Comparison of ENCODE assay signal across 12 cellular contexts in the genomic region with DNA sequence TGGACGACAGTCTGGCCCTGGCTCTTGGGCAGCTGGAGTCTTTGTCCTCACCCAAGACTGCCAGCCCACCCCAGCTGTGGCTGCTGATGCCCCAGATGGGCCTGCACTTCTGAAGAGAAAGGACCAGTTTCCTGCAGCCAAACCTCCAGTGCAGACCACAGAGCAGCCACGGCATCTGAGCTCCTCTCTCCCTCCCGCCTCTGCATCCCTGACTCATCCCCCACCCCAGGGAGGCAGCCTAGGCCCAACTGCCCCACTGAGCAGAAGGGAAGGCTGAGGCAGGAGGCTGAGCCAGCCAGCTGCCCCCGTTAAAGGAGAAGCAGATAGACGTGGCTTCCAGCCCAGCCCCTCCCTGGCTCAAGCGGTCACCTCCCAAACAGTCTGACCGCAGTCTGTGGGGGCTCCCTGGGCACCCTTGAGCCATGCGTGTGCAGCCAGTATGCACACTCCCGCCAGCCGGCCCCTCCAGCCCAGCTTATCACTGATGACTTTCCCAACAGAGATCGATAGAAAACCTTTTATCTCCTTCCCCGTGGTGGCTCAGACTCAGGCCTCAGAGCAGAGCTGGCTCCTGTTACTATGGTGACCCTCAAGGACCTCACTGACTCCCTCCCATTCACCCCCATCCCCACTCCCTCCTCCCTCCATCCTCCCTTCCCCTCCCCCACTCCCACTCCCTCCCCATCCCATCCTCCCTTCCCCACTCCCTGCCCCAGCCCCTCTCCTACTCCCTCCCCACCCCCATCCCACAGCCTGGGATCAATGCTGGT. TPM values are rescaled to one million over a fixed set of nuclear protein-coding genes. Genes with fewer than 3 reads are reported as not detected.
DNase-seq lines count a peak whose midpoint lies in the region; ATAC-seq and TF ChIP-seq lines count a peak whose summit lies in the region.
"Had no signal": no experiment of that assay in that cellular context is flagged by ENCODE, and none has a peak within 500 bp of the region (broad histone marks: within the 10 kb centered on the region; RNA-seq: fewer than 3 reads in every experiment).

No MANE protein-coding gene starts in this region.

- H3K4me3 ChIP-seq in NB4 (ENCODE audit: low read depth, low read length) (no peak overlapping the region), astrocyte of the spinal cord (ENCODE audit: low read depth, low read length) (no peak overlapping the region)

- TF ChIP-seq POLR2A in NB4 (IDR thresholded peaks at IDR 0.05; ENCODE audit: extremely low read depth, insufficient read length), result no peak

- H3K4me3 Mint-ChIP-seq in activated T-cell treated with anti-CD3 and anti-CD28 coated beads, Interleukin-2, amount 50 U/mL, for 72 hours, result no peak overlapping the region
- H3K4me3 Mint-ChIP-seq in stimulated activated memory B cell treated with anti-CD40 and anti-IgM and Interleukin-4, amounts not matched to agents 10 μg/mL and 1 μg/mL and 100 μg/mL, for 72 hours, result no peak overlapping the region
- H3K4me3 Mint-ChIP-seq: CD14-positive monocyte had no signal

- ATAC-seq in activated T-cell treated with anti-CD3 and anti-CD28 coated beads, Interleukin-2, amount 50 U/mL, for 72 hours (replicated peaks in 1 of 2), result peak; percentile 60 to 78
- no peak for ATAC-seq in stimulated activated memory B cell treated with anti-CD40 and anti-IgM and Interleukin-4, amounts not matched to agents 10 μg/mL and 1 μg/mL and 100 μg/mL, for 72 hours
- ATAC-seq in GM18870 (IDR thresholded peaks at IDR 0.05; ENCODE audit: unreplicated experiment), result no peak

- TF ChIP-seq CTCF in NB4 (IDR thresholded peaks at IDR 0.05; ENCODE audit: low read depth, low read length) (no peak), astrocyte of the spinal cord (IDR thresholded peaks at IDR 0.05; ENCODE audit: low read depth, low read length) (no peak)

- H3K27me3 Mint-ChIP-seq in activated T-cell treated with anti-CD3 and anti-CD28 coated beads, Interleukin-2, amount 50 U/mL, for 72 hours (ENCODE audit: low read depth), result peaks cover 6% of the 10 kb centered on the region
- H3K27me3 Mint-ChIP-seq in stimulated activated memory B cell treated with anti-CD40 and anti-IgM and Interleukin-4, amounts not matched to agents 10 μg/mL and 1 μg/mL and 100 μg/mL, for 72 hours, result no peaks in the 10 kb centered on the region

- DNase-seq in activated T-cell treated with anti-CD3 and anti-CD28 coated beads, Interleukin-2, amount 50 U/mL, for 72 hours, result peak in 1 of 2 donors; percentile 50
- DNase-seq in activated T-cell treated with anti-CD3 and anti-CD28 coated beads for 4 hours (no peak), NB4 (ENCODE audit: low read depth) (peak; percentile 58), astrocyte of the spinal cord (ENCODE audit: low read depth, low spot score) (peak; percentile 39), HPDE6-E6E7 (ENCODE audit: extremely low spot score) (no peak)
- no peak for DNase-seq in stimulated activated naive CD4-positive, alpha-beta T cell (lab: John Stamatoyannopoulos, UW)
- DNase-seq: activated CD8-positive, alpha-beta memory T cell treated with anti-CD3 and anti-CD28 coated beads, Interleukin-2, amount 50 U/mL, for 4 hours; NCI-H1105 treated with DMSO at 0.1 percent for 48 hours; T-helper 9 cell had no signal

- H3K36me3 Mint-ChIP-seq in activated T-cell treated with anti-CD3 and anti-CD28 coated beads, Interleukin-2, amount 50 U/mL, for 72 hours (ENCODE audit: insufficient read depth in 2 of 2), result no peaks in the 10 kb centered on the region
- no peaks in the 10 kb centered on the region for H3K36me3 Mint-ChIP-seq in stimulated activated memory B cell treated with anti-CD40 and anti-IgM and Interleukin-4, amounts not matched to agents 10 μg/mL and 1 μg/mL and 100 μg/mL, for 72 hours
- H3K36me3 Mint-ChIP-seq: CD14-positive monocyte had no signal

- H3K9me3 Mint-ChIP-seq in activated T-cell treated with anti-CD3 and anti-CD28 coated beads, Interleukin-2, amount 50 U/mL, for 72 hours, result no peaks in the 10 kb centered on the region
- H3K9me3 Mint-ChIP-seq in stimulated activated memory B cell treated with anti-CD40 and anti-IgM and Interleukin-4, amounts not matched to agents 10 μg/mL and 1 μg/mL and 100 μg/mL, for 72 hours, result no peaks in the 10 kb centered on the region

- in situ Hi-C loops in astrocyte of the spinal cord (cut with HindIII; ENCODE audit: low sequenced_read_pairs), result no loop called here

- H3K4me1 Mint-ChIP-seq in activated T-cell treated with anti-CD3 and anti-CD28 coated beads, Interleukin-2, amount 50 U/mL, for 72 hours (ENCODE audit: low read depth), result peaks cover 12% of the 10 kb centered on the region
- H3K4me1 Mint-ChIP-seq in stimulated activated memory B cell treated with anti-CD40 and anti-IgM and Interleukin-4, amounts not matched to agents 10 μg/mL and 1 μg/mL and 100 μg/mL, for 72 hours, result peaks cover 28% of the 10 kb centered on the region

- H3K27ac Mint-ChIP-seq in activated T-cell treated with anti-CD3 and anti-CD28 coated beads, Interleukin-2, amount 50 U/mL, for 72 hours, result no peak overlapping the region
- H3K27ac Mint-ChIP-seq in stimulated activated memory B cell treated with anti-CD40 and anti-IgM and Interleukin-4, amounts not matched to agents 10 μg/mL and 1 μg/mL and 100 μg/mL, for 72 hours, result peak overlapping the region; percentile 58

RNA-seq across cellular contexts. Expression of gene RAI1, which starts 12.0 kb away (rescaled TPM):
- total RNA-seq in activated T-cell treated with anti-CD3 and anti-CD28 coated beads, Interleukin-2, amount 50 U/mL, for 72 hours, result 10 to 100 TPM; 19.5 to 21.3 TPM

Comparison
In these comparisons a context has a peak if more than half of its experiments do, and no peak if none do; other contexts are left out.
1. ATAC-seq: peak in activated T-cell treated with anti-CD3 and anti-CD28 coated beads, Interleukin-2, amount 50 U/mL, for 72 hours (2 of 2); none in stimulated activated memory B cell treated with anti-CD40 and anti-IgM and Interleukin-4, amounts not matched to agents 10 μg/mL and 1 μg/mL and 100 μg/mL, for 72 hours (single experiment) and GM18870 (single experiment).
2. DNase-seq: peak in NB4 (single experiment) and astrocyte of the spinal cord (single experiment); none in activated T-cell treated with anti-CD3 and anti-CD28 coated beads for 4 hours (single experiment), HPDE6-E6E7 (single experiment) and stimulated activated naive CD4-positive, alpha-beta T cell (0 of 6).